In the genomic region with DNA sequence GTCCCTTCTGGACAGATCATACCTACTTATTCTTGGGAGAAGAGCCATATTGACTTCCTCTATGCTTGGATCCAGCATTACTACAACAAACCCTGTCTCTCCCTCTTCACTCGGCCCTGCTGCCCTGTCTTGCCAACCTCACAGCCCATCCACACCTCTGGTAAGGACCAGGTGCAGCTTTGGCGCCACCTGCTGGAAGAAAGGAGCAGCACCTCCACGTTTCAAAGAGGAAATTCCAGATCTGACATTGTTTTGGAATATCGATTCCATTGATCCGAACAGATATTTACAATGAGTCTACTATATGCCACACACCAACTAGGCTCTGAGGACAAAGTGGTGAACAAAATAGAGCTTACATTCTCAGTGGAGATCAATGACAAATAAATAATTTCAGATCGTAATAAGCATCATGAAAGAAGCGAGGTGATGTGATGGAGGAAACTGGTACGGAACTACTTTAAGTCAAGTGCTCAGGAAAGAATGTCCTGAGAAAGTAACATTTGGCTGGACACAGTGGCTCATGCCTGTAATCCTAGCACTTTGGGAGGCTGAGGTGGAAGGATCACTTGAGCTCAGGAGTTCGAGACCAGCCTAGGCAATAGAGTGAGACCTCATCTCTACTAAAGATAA, we compare ENCODE assay signal across 8 cellular contexts. TPM values are rescaled to one million over a fixed set of nuclear protein-coding genes. Genes with fewer than 3 reads are reported as not detected.
DNase-seq lines count a peak whose midpoint lies in the region; ATAC-seq and TF ChIP-seq lines count a peak whose summit lies in the region.

No MANE protein-coding gene starts in this region.

- no peak overlapping the region for H3K27ac Mint-ChIP-seq in type B pancreatic cell

- no peaks in the 10 kb centered on the region for H3K9me3 ChIP-seq in DND-41 (ENCODE audit: insufficient read depth, low read length, severe bottlenecking)
- H3K9me3 ChIP-seq in parathyroid adenoma (ENCODE audit: control insufficient read depth, low read length): no peaks in the 10 kb centered on the region

- H3K27me3 ChIP-seq in DND-41 (ENCODE audit: insufficient read depth, low read length, poor library complexity): no peaks in the 10 kb centered on the region
- H3K27me3 ChIP-seq in parathyroid adenoma (ENCODE audit: control insufficient read depth, insufficient read depth, low read length): no peaks in the 10 kb centered on the region

- H3K9ac ChIP-seq in DND-41 (ENCODE audit: low read depth, low read length) (no peak overlapping the region), parathyroid adenoma (no peak overlapping the region)

- peaks cover 5% of the 10 kb centered on the region for H3K27me3 Mint-ChIP-seq in type B pancreatic cell

- no peaks in the 10 kb centered on the region for H3K36me3 Mint-ChIP-seq in type B pancreatic cell

- H3K4me1 ChIP-seq in DND-41 (ENCODE audit: insufficient read depth, low read length): no peaks in the 10 kb centered on the region
- no peaks in the 10 kb centered on the region for H3K4me1 ChIP-seq in parathyroid adenoma

- TF ChIP-seq CTCF in DND-41 (IDR thresholded peaks at IDR 0.05; ENCODE audit: borderline replicate concordance, extremely low read depth, low read length, poor library complexity, severe bottlenecking): peak; percentile 97
- TF ChIP-seq CTCF in parathyroid adenoma (IDR thresholded peaks at IDR 0.05): peak; percentile 92
- TF ChIP-seq CTCF in type B pancreatic cell (conservative IDR thresholded peaks at IDR 0.05): peak; percentile 98

- H3K36me3 ChIP-seq in DND-41 (ENCODE audit: insufficient read depth, low read length) (no peaks in the 10 kb centered on the region), parathyroid adenoma (ENCODE audit: control insufficient read depth, insufficient read depth, low read length) (no peaks in the 10 kb centered on the region)

- H3K79me2 ChIP-seq in DND-41 (ENCODE audit: insufficient read depth, low read length) (no peaks in the 10 kb centered on the region), parathyroid adenoma (no peaks in the 10 kb centered on the region)

- no peaks in the 10 kb centered on the region for H3K9me3 Mint-ChIP-seq in type B pancreatic cell

- DNase-seq in DND-41 (peak; percentile 66), M059J (ENCODE audit: low read depth) (peak; percentile 66), SK-MEL-5 (ENCODE audit: low read depth, low spot score) (peak; percentile 73), globus pallidus (ENCODE audit: low spot score) (peak; percentile 59), type B pancreatic cell (ENCODE audit: extremely low spot score, unreplicated experiment) (peak; percentile 75)
- peak; percentile 60 for DNase-seq in activated gamma-delta T cell treated with anti-CD3 and anti-CD28 coated beads, Interleukin-2, amount 50 U/mL, for 16 hours (ENCODE audit: low read depth)

- H3K4me1 Mint-ChIP-seq in type B pancreatic cell (ENCODE audit: unreplicated experiment): peaks cover 11% of the 10 kb centered on the region

- H2AFZ ChIP-seq in DND-41 (ENCODE audit: low read depth, low read length): no peak overlapping the region
- no peak overlapping the region for H2AFZ ChIP-seq in parathyroid adenoma

- H3K27ac ChIP-seq in DND-41 (ENCODE audit: low read length) (no peak overlapping the region), parathyroid adenoma (no peak overlapping the region)

- H4K20me1 ChIP-seq in DND-41 (ENCODE audit: insufficient read depth, low read length): no peaks in the 10 kb centered on the region; the same call in 1 of the 2 replicates

- no peak overlapping the region for H3K4me3 ChIP-seq in DND-41 (ENCODE audit: low read depth in 1 of 2, low read length in 2 of 2)
- no peak overlapping the region for H3K4me3 ChIP-seq in parathyroid adenoma (ENCODE audit: low read depth, low read length)

- in situ Hi-C loops in SK-MEL-5 (cut with HindIII; ENCODE audit: low pct_unique_long_range_greater_than_20kb, low sequenced_read_pairs): no loop called here

- ATAC-seq in DND-41 (ENCODE audit: insufficient read depth, low read depth) (peak; percentile 76), GM21529 (IDR thresholded peaks at IDR 0.05; ENCODE audit: unreplicated experiment) (no peak)

- H3K4me3 Mint-ChIP-seq in type B pancreatic cell: no peak overlapping the region

- H3K4me2 ChIP-seq in DND-41 (ENCODE audit: insufficient read depth, low read length): no peak overlapping the region
- no peak overlapping the region for H3K4me2 ChIP-seq in parathyroid adenoma (ENCODE audit: low read length)

RNA-seq across cellular contexts. Expression of a gene that starts 18.7 kb away (rescaled TPM):
- 1.2 and 2.3 TPM in 2 replicates for total RNA-seq in M059J (2014; rRNA removed; shearing (Covaris generic))
- 3.1 and 3.9 TPM in 2 replicates for total RNA-seq in SK-MEL-5 (2014; rRNA removed; shearing (Covaris generic))
- polyA plus RNA-seq in SK-MEL-5 (2015; cell fraction: cytosol; rRNA removed): 4.1 and 4.4 TPM in 2 replicates
- 3.3 and 9.4 TPM in 2 replicates for polyA plus RNA-seq in SK-MEL-5 (2015; cell fraction: nucleus; rRNA removed)
- total RNA-seq in type B pancreatic cell (ENCODE audit: low replicate concordance): 6.1 and 7.3 TPM in 2 replicates
